ENCODE assay signal across 17 cellular contexts in genomic region chr19:50334741-50335421, GRCh38. TPM values are rescaled to one million over a fixed set of nuclear protein-coding genes. Genes with fewer than 3 reads are reported as not detected.
DNase-seq lines count a peak whose midpoint lies in the region; ATAC-seq, FAIRE-seq and TF ChIP-seq lines count a peak whose summit lies in the region.
"Had no signal": no experiment of that assay in that cellular context is flagged by ENCODE, and none has a peak within 500 bp of the region (broad histone marks: within the 10 kb centered on the region; RNA-seq: fewer than 3 reads in every experiment).

No MANE protein-coding gene starts in this region.

- H3K9me3 ChIP-seq in CD4-positive, CD25-positive, alpha-beta regulatory T cell (ENCODE audit: control insufficient read depth in 2 of 2, low read length in 2 of 2) = peaks cover 0 to 6% of the 10 kb centered on the region in 2 experiments
- H3K9me3 ChIP-seq: BE2C, gastroesophageal sphincter, ovary had no signal

- H3K4me1 Mint-ChIP-seq in CD4-positive, CD25-positive, alpha-beta regulatory T cell = peaks cover 0 to 45% (median 25%) of the 10 kb centered on the region in 4 donors
- peaks cover 48% of the 10 kb centered on the region for H3K4me1 Mint-ChIP-seq in activated naive CD8-positive, alpha-beta T cell treated with anti-CD3 and anti-CD28 coated beads, Interleukin-2, amount 50 U/mL, for 24 hours
- peaks cover 30 to 49% of the 10 kb centered on the region in 2 donors for H3K4me1 Mint-ChIP-seq in natural killer cell

- no peak for TF ChIP-seq CTCF in natural killer cell (IDR thresholded peaks at IDR 0.05)

- H3K9me3 Mint-ChIP-seq in CD4-positive, CD25-positive, alpha-beta regulatory T cell = peaks cover 0 to 4% (median 0%) of the 10 kb centered on the region in 7 donors
- no peaks in the 10 kb centered on the region for H3K9me3 Mint-ChIP-seq in activated naive CD8-positive, alpha-beta T cell treated with anti-CD3 and anti-CD28 coated beads, Interleukin-2, amount 50 U/mL, for 24 hours
- no peaks in the 10 kb centered on the region for H3K9me3 Mint-ChIP-seq in natural killer cell

- no peaks in the 10 kb centered on the region for H3K27me3 ChIP-seq in CD4-positive, CD25-positive, alpha-beta regulatory T cell (ENCODE audit: control insufficient read depth, insufficient read depth, low read length)
- H3K27me3 ChIP-seq: BE2C had no signal

- H3K27me3 Mint-ChIP-seq in CD4-positive, CD25-positive, alpha-beta regulatory T cell = peaks cover 15% of the 10 kb centered on the region
- H3K27me3 Mint-ChIP-seq in activated naive CD8-positive, alpha-beta T cell treated with anti-CD3 and anti-CD28 coated beads, Interleukin-2, amount 50 U/mL, for 24 hours = peaks cover 50% of the 10 kb centered on the region
- peaks cover 38 to 42% of the 10 kb centered on the region in 2 donors for H3K27me3 Mint-ChIP-seq in natural killer cell (ENCODE audit: low read depth in 2 of 2)

- H3K4me3 Mint-ChIP-seq in CD4-positive, CD25-positive, alpha-beta regulatory T cell = peak overlapping the region; percentile 62 to 92 (median 72)
- H3K4me3 Mint-ChIP-seq in activated naive CD8-positive, alpha-beta T cell treated with anti-CD3 and anti-CD28 coated beads, Interleukin-2, amount 50 U/mL, for 24 hours = peak overlapping the region; percentile 6
- peak overlapping the region; percentile 69 for H3K4me3 Mint-ChIP-seq in natural killer cell

- no peak overlapping the region for H3K27ac ChIP-seq in CD4-positive, CD25-positive, alpha-beta regulatory T cell (ENCODE audit: insufficient read depth, low read length, poor library complexity, severe bottlenecking)
- H3K27ac ChIP-seq: epithelial cell of prostate, ovary had no signal

- no peak for FAIRE-seq in GM12891 (lab: Jason Lieb, UNC)
- FAIRE-seq: HTR-8/SVneo had no signal

- ATAC-seq in CD4-positive, CD25-positive, alpha-beta regulatory T cell (ENCODE audit: low read depth in 2 of 2) = no peak
- no peak for ATAC-seq in activated naive CD8-positive, alpha-beta T cell treated with anti-CD3 and anti-CD28 coated beads, Interleukin-2, amount 50 U/mL, for 24 hours
- ATAC-seq in natural killer cell = no peak
- ATAC-seq: gastroesophageal sphincter, Right ventricle myocardium inferior had no signal

- H3K27ac Mint-ChIP-seq in CD4-positive, CD25-positive, alpha-beta regulatory T cell = peak overlapping the region in 1 of 3 donors; percentile 48
- H3K27ac Mint-ChIP-seq in activated naive CD8-positive, alpha-beta T cell treated with anti-CD3 and anti-CD28 coated beads, Interleukin-2, amount 50 U/mL, for 24 hours = no peak overlapping the region
- peak overlapping the region in 1 of 2 donors; percentile 83 for H3K27ac Mint-ChIP-seq in natural killer cell

- peaks cover 4% of the 10 kb centered on the region for H3K36me3 Mint-ChIP-seq in CD4-positive, CD25-positive, alpha-beta regulatory T cell
- peaks cover 14% of the 10 kb centered on the region for H3K36me3 Mint-ChIP-seq in activated naive CD8-positive, alpha-beta T cell treated with anti-CD3 and anti-CD28 coated beads, Interleukin-2, amount 50 U/mL, for 24 hours (ENCODE audit: low read depth)
- H3K36me3 Mint-ChIP-seq in natural killer cell = peaks cover 6% of the 10 kb centered on the region

- H3K36me3 ChIP-seq in CD4-positive, CD25-positive, alpha-beta regulatory T cell (ENCODE audit: control insufficient read depth, insufficient read depth, low read length) = no peaks in the 10 kb centered on the region
- H3K36me3 ChIP-seq: BE2C, gastroesophageal sphincter, ovary had no signal

- peaks cover 43% of the 10 kb centered on the region for H3K4me1 ChIP-seq in CD4-positive, CD25-positive, alpha-beta regulatory T cell (ENCODE audit: control insufficient read depth, insufficient read depth, low read length, poor library complexity, severe bottlenecking)
- H3K4me1 ChIP-seq: BE2C had no signal

- no peak overlapping the region for H3K4me3 ChIP-seq in CD4-positive, CD25-positive, alpha-beta regulatory T cell (ENCODE audit: low read depth, low read length)
- H3K4me3 ChIP-seq: ovary had no signal

- intact Hi-C loops in natural killer cell (cut with micrococcal nuclease) = no loop called here

- TF ChIP-seq POLR2A in GM12891 (IDR thresholded peaks at IDR 0.05; ENCODE audit: low read depth, low read length) = peak; percentile 37; the same call in 1 of the 2 replicates

- no peak for DNase-seq in CD4-positive, CD25-positive, alpha-beta regulatory T cell
- DNase-seq in GM12891 (ENCODE audit: insufficient read length, low spot score) (no peak), natural killer cell (no peak), KG1 (lab: John Stamatoyannopoulos, UW) (no peak), cerebellar nuclear complex (lab: John Stamatoyannopoulos, UW) (no peak), ecto neural progenitor cell (ENCODE audit: low spot score) (no peak)
- no peak for DNase-seq in activated naive CD8-positive, alpha-beta T cell treated with anti-CD3 and anti-CD28 coated beads, Interleukin-2, amount 50 U/mL, for 24 hours
- no peak for DNase-seq in NK-92 treated with Interleukin-12 subunit alpha and Interleukin-12 subunit beta, amount 100 ng/mL, for 24 hours (lab: John Stamatoyannopoulos, UW)
- DNase-seq: BE2C, MM.1S, NCI-H2081, NCI-H82, ovary had no signal

TF ChIP-seq in GM12891, 5 proteins besides CTCF, POLR2A, EP300 and RAD21:
- TF ChIP-seq POLR2AphosphoS5 (IDR thresholded peaks at IDR 0.05; ENCODE audit: low read depth, low read length) = peak; percentile 48; the same call in 1 of the 2 replicates
- no peak for TF ChIP-seq POU2F2 (IDR thresholded peaks at IDR 0.05; ENCODE audit: low read depth, low read length)
- no peak for TF ChIP-seq PAX5 (IDR thresholded peaks at IDR 0.05; ENCODE audit: insufficient read depth, low read length, severe bottlenecking)
- no peak for TF ChIP-seq SPI1 (IDR thresholded peaks at IDR 0.05; ENCODE audit: low read depth, low read length)

RNA-seq across cellular contexts. Expression of gene KCNC3, which starts 5.7 kb away (rescaled TPM):
- total RNA-seq in CD4-positive, CD25-positive, alpha-beta regulatory T cell = 1.4 TPM
- not detected for polyA plus RNA-seq in CD4-positive, CD25-positive, alpha-beta regulatory T cell
- polyA plus RNA-seq in GM12891 (2012; ENCODE audit: low read depth, missing spikeins) = 2.3 TPM
- total RNA-seq in natural killer cell = 1 to 10 TPM in 1 of 3 donors, under 1 TPM in 2; 0.57 to 3.2 (median 0.68) TPM

RNA-seq across cellular contexts. Expression of gene NAPSA, which starts 30.6 kb away (rescaled TPM):
- 0.67 TPM for total RNA-seq in CD4-positive, CD25-positive, alpha-beta regulatory T cell
- polyA plus RNA-seq in CD4-positive, CD25-positive, alpha-beta regulatory T cell = 1 to 10 TPM; 1.2 to 2.2 (median 1.5) TPM
- polyA plus RNA-seq in GM12891 (2012; ENCODE audit: low read depth, missing spikeins) = 21.5 TPM
- 1 to 10 TPM in 1 of 3 donors, under 1 TPM in 2; 0.94 to 1.3 (median 0.95) TPM for total RNA-seq in natural killer cell

RNA-seq across cellular contexts. Expression of gene NR1H2, which starts 41.4 kb away (rescaled TPM):
- total RNA-seq in CD4-positive, CD25-positive, alpha-beta regulatory T cell = 213 TPM
- 10 to 100 TPM; 60.3 to 75.0 (median 70.3) TPM for polyA plus RNA-seq in CD4-positive, CD25-positive, alpha-beta regulatory T cell
- polyA plus RNA-seq in GM12891 (2012; ENCODE audit: low read depth, missing spikeins) = 33.6 TPM
- total RNA-seq in natural killer cell = 100 to 1,000 TPM; 185 to 217 (median 211) TPM

RNA-seq across cellular contexts. Expression of gene POLD1, which starts 49.3 kb away (rescaled TPM):
- total RNA-seq in CD4-positive, CD25-positive, alpha-beta regulatory T cell = 28.1 TPM
- 10 to 100 TPM; 19.3 to 23.5 (median 21.3) TPM for polyA plus RNA-seq in CD4-positive, CD25-positive, alpha-beta regulatory T cell
- 63.4 TPM for polyA plus RNA-seq in GM12891 (2012; ENCODE audit: low read depth, missing spikeins)
- 10 to 100 TPM; 26.1 to 32.0 (median 30.2) TPM for total RNA-seq in natural killer cell

Comparison
In these comparisons a context has a peak if more than half of its experiments do, and no peak if none do; other contexts are left out.
1. H3K4me3 Mint-ChIP-seq: peak in every context shown above with its lines; median percentile 72 in CD4-positive, CD25-positive, alpha-beta regulatory T cell; 69 in natural killer cell; 6 in activated naive CD8-positive, alpha-beta T cell treated with anti-CD3 and anti-CD28 coated beads, Interleukin-2, amount 50 U/mL, for 24 hours.